21 cellular contexts compared by ENCODE assay signal in genomic region chr20:58005581-58006345, GRCh38.
"Had no signal": no experiment of that assay in that cellular context is flagged by ENCODE, and none has a peak within 500 bp of the region (broad histone marks: within the 10 kb centered on the region; RNA-seq: fewer than 3 reads in every experiment).

No MANE protein-coding gene starts in this region.

- H3K4me1 ChIP-seq: lower lobe of right lung, prostate gland, stomach had no signal

- H3K4me3 ChIP-seq: dorsolateral prefrontal cortex, lower lobe of right lung, prostate gland, right atrium auricular region, skin epidermis, stomach, testis, tibial artery had no signal

- H3K27me3 ChIP-seq: right atrium auricular region, testis, tibial artery had no signal

- H3K9me3 ChIP-seq: lower lobe of right lung, prostate gland, right atrium auricular region, stomach, testis, tibial artery had no signal

- H3K36me3 ChIP-seq: lower lobe of right lung, prostate gland, right atrium auricular region, stomach, tibial artery had no signal

- H3K27ac ChIP-seq: dorsolateral prefrontal cortex, lower lobe of right lung, prostate gland, right atrium auricular region, skin epidermis, stomach, testis, tibial artery had no signal

- ATAC-seq: left ventricle myocardium superior; lower lobe of right lung; naive thymus-derived CD8-positive, alpha-beta T cell had no signal

- DNase-seq: cortex of kidney; dorsolateral prefrontal cortex; effector CD4-positive, alpha-beta T cell; hypothalamus; immature natural killer cell; islet precursor cell; kidney glomerular epithelial cell; left ventricle myocardium superior; naive thymus-derived CD8-positive, alpha-beta T cell; nephron progenitor cell; nucleus accumbens; stimulated activated CD4-positive, alpha-beta T cell treated with anti-CD3 and anti-CD28 coated beads, Interleukin-15, amount 100 ng/mL, for 24 hours; stimulated activated CD4-positive, alpha-beta T cell treated with anti-CD3 and anti-CD28 coated beads, Interleukin-2, amount 100 ng/mL, for 48 hours; stimulated activated naive CD4-positive, alpha-beta T cell treated with Interleukin-2 at 50 U/mL for 16 hours; stomach; testis had no signal
